Comparison of ENCODE assay signal across 8 cellular contexts in genomic region chr1:58902830-58903229, GRCh38.
DNase-seq lines count a peak whose midpoint lies in the region; ATAC-seq and TF ChIP-seq lines count a peak whose summit lies in the region.

No MANE protein-coding gene starts in this region.

- H3K36me3 ChIP-seq in left lung (no peaks in the 10 kb centered on the region), suprapubic skin (no peaks in the 10 kb centered on the region)

- H3K27me3 ChIP-seq in left lung (no peaks in the 10 kb centered on the region), suprapubic skin (no peaks in the 10 kb centered on the region)

- no peak for TF ChIP-seq EP300 in suprapubic skin (IDR thresholded peaks at IDR 0.05)

- H3K27ac Mint-ChIP-seq in T-helper 1 cell treated with Interleukin-12 subunit alpha and Interleukin-12 subunit beta and Interleukin-4 antibody, amounts not matched to agents 30 μg/mL and 1 μg/mL, for 36 hours, result peak overlapping the region; percentile 84
- peak overlapping the region; percentile 73 for H3K27ac Mint-ChIP-seq in activated naive CD8-positive, alpha-beta T cell treated with anti-CD3 and anti-CD28 coated beads for 36 hours

- peak overlapping the region in 1 of 2 donors; percentile 52 for H3K4me3 ChIP-seq in left lung
- peak overlapping the region; percentile 49 for H3K4me3 ChIP-seq in suprapubic skin

- TF ChIP-seq CTCF in left lung (IDR thresholded peaks at IDR 0.05), result no peak
- TF ChIP-seq CTCF in suprapubic skin (IDR thresholded peaks at IDR 0.05), result no peak

- H3K4me1 ChIP-seq in left lung, result peaks cover 15 to 63% of the 10 kb centered on the region in 2 donors
- H3K4me1 ChIP-seq in suprapubic skin, result peaks cover 21% of the 10 kb centered on the region

- H3K9me3 ChIP-seq in left lung, result no peaks in the 10 kb centered on the region
- H3K9me3 ChIP-seq in suprapubic skin, result no peaks in the 10 kb centered on the region

- in situ Hi-C loops in KBM-7 (cut with MboI; ENCODE audit: low pct_unique_long_range_greater_than_20kb, low sequenced_read_pairs), result no loop called here

- intact Hi-C loops in left lung (cut with DNase I), result loop anchor here in 1 of 2 donors (10.0 kb wide), 1 partner anchor 118 kb away; the partner anchor contains the start of gene JUN

- peaks cover 5% of the 10 kb centered on the region for H3K36me3 Mint-ChIP-seq in T-helper 1 cell treated with Interleukin-12 subunit alpha and Interleukin-12 subunit beta and Interleukin-4 antibody, amounts not matched to agents 30 μg/mL and 1 μg/mL, for 36 hours (ENCODE audit: low read depth)
- H3K36me3 Mint-ChIP-seq in activated naive CD8-positive, alpha-beta T cell treated with anti-CD3 and anti-CD28 coated beads for 36 hours, result no peaks in the 10 kb centered on the region

- H3K9me3 Mint-ChIP-seq in T-helper 1 cell treated with Interleukin-12 subunit alpha and Interleukin-12 subunit beta and Interleukin-4 antibody, amounts not matched to agents 30 μg/mL and 1 μg/mL, for 36 hours, result no peaks in the 10 kb centered on the region
- H3K9me3 Mint-ChIP-seq in activated naive CD8-positive, alpha-beta T cell treated with anti-CD3 and anti-CD28 coated beads for 36 hours, result no peaks in the 10 kb centered on the region

- no peak for TF ChIP-seq POLR2A in suprapubic skin (IDR thresholded peaks at IDR 0.05)

- H3K4me3 Mint-ChIP-seq in T-helper 1 cell treated with Interleukin-12 subunit alpha and Interleukin-12 subunit beta and Interleukin-4 antibody, amounts not matched to agents 30 μg/mL and 1 μg/mL, for 36 hours, result peak overlapping the region; percentile 54
- H3K4me3 Mint-ChIP-seq in activated naive CD8-positive, alpha-beta T cell treated with anti-CD3 and anti-CD28 coated beads for 36 hours, result peak overlapping the region; percentile 70

- DNase-seq in T-helper 1 cell, result no peak
- DNase-seq in activated naive CD8-positive, alpha-beta T cell treated with anti-CD3 and anti-CD28 coated beads for 36 hours, result no peak
- DNase-seq in left lung, result no peak
- no peak for DNase-seq in suprapubic skin (ENCODE audit: low spot score in 2 of 2)
- DNase-seq in GF-D8 (lab: John Stamatoyannopoulos, UW), result no peak
- no peak for DNase-seq in stimulated activated CD4-positive, alpha-beta T cell treated with anti-CD3 and anti-CD28 coated beads, Interleukin-2, amount 100 ng/mL, for 48 hours
- DNase-seq in KBM-7, result no peak

- H3K27ac ChIP-seq in left lung, result peak overlapping the region; percentile 97 to 98
- peak overlapping the region; percentile 90 for H3K27ac ChIP-seq in suprapubic skin

- peaks cover 39% of the 10 kb centered on the region for H3K4me1 Mint-ChIP-seq in T-helper 1 cell treated with Interleukin-12 subunit alpha and Interleukin-12 subunit beta and Interleukin-4 antibody, amounts not matched to agents 30 μg/mL and 1 μg/mL, for 36 hours (ENCODE audit: low read depth)
- H3K4me1 Mint-ChIP-seq in activated naive CD8-positive, alpha-beta T cell treated with anti-CD3 and anti-CD28 coated beads for 36 hours, result peaks cover 20% of the 10 kb centered on the region

- ATAC-seq in left lung, result no peak

- 92% methylated on average over 2 of the region's 2 CpGs for WGBS in suprapubic skin

- H3K27me3 Mint-ChIP-seq in T-helper 1 cell treated with Interleukin-12 subunit alpha and Interleukin-12 subunit beta and Interleukin-4 antibody, amounts not matched to agents 30 μg/mL and 1 μg/mL, for 36 hours (ENCODE audit: low read depth), result no peaks in the 10 kb centered on the region
- H3K27me3 Mint-ChIP-seq in activated naive CD8-positive, alpha-beta T cell treated with anti-CD3 and anti-CD28 coated beads for 36 hours, result no peaks in the 10 kb centered on the region
